ENCODE assay signal across 8 cellular contexts in genomic region chr2:37615808-37616673, GRCh38. TPM values are rescaled to one million over a fixed set of nuclear protein-coding genes. Genes with fewer than 3 reads are reported as not detected.
DNase-seq lines count a peak whose midpoint lies in the region; ATAC-seq and TF ChIP-seq lines count a peak whose summit lies in the region.

No MANE protein-coding gene starts in this region.

- H3K36me3 Mint-ChIP-seq in H9 (ENCODE audit: insufficient read depth in 1 of 3, low read depth in 3 of 3), result no peaks in the 10 kb centered on the region; a peak in 1 of 7 replicates
- no peaks in the 10 kb centered on the region for H3K36me3 Mint-ChIP-seq in endothelial cell (ENCODE audit: low read depth, unreplicated experiment)

- H4K20me1 ChIP-seq in BLaER1 (no peaks in the 10 kb centered on the region), H9 (ENCODE audit: control insufficient read depth, insufficient read depth, insufficient read length) (no peaks in the 10 kb centered on the region)

- H4K5ac ChIP-seq in H9 (ENCODE audit: insufficient read length, low read depth, low read length), result no peak overlapping the region

- TF ChIP-seq EP300 in tibial nerve (IDR thresholded peaks at IDR 0.05), result peak in 1 of 2 donors; percentile 18

- no peak overlapping the region for H3K56ac ChIP-seq in H9 (ENCODE audit: insufficient read length, low read depth, low read length)

- H3K4me1 Mint-ChIP-seq in H9 (no peaks in the 10 kb centered on the region), endothelial cell (ENCODE audit: unreplicated experiment) (peaks cover 6% of the 10 kb centered on the region)

- 42 to 45% methylated on average over 6 of the region's 6 CpGs for WGBS in tibial nerve, 2 donors
- WGBS in H9 (ENCODE audit: extremely low coverage, insufficient read length, low lambda C conversion rate), result no CpG with 5 or more reads among the region's 6 CpGs

- no peak overlapping the region for H3K4me3 Mint-ChIP-seq in H9
- no peak overlapping the region for H3K4me3 Mint-ChIP-seq in endothelial cell (ENCODE audit: unreplicated experiment)

- H3K27ac Mint-ChIP-seq in H9 (no peak overlapping the region), endothelial cell (ENCODE audit: unreplicated experiment) (no peak overlapping the region)

- H3K79me2 ChIP-seq in H9 (ENCODE audit: insufficient read depth, low read length), result no peaks in the 10 kb centered on the region

- no peaks in the 10 kb centered on the region; the same call in 1 of the 2 replicates for H3K27me3 Mint-ChIP-seq in H9 (ENCODE audit: low read depth)
- peaks cover 6% of the 10 kb centered on the region for H3K27me3 Mint-ChIP-seq in endothelial cell (ENCODE audit: unreplicated experiment)

- H4K8ac ChIP-seq in H9 (replicated peaks; ENCODE audit: insufficient read length, low read depth, low read length), result no peak overlapping the region

- H3K79me1 ChIP-seq in H9 (ENCODE audit: insufficient read depth, low read depth, low read length, poor library complexity, severe bottlenecking), result no peaks in the 10 kb centered on the region

- H3K27me3 ChIP-seq in BLaER1 (no peaks in the 10 kb centered on the region; the same call in 1 of the 2 replicates), tibial nerve (no peaks in the 10 kb centered on the region), H9 (ENCODE audit: insufficient read depth, low read length) (no peaks in the 10 kb centered on the region)

- H3K4me2 ChIP-seq in BLaER1 (peak overlapping the region; percentile 16; the same call in 1 of the 2 replicates), H9 (ENCODE audit: insufficient read depth, insufficient read length, low read length) (no peak overlapping the region)

- H3K27ac ChIP-seq in BLaER1, result no peak overlapping the region
- H3K27ac ChIP-seq in tibial nerve, result peak overlapping the region in 3 of 4 donors; percentile 24 to 84 (median 73)
- no peak overlapping the region for H3K27ac ChIP-seq in H9 (ENCODE audit: insufficient read length, low read depth, low read length)

- H2BK12ac ChIP-seq in H9 (ENCODE audit: insufficient read length, low read depth, low read length), result no peak overlapping the region

- no peaks in the 10 kb centered on the region for H3K23me2 ChIP-seq in H9 (ENCODE audit: insufficient read length, low read depth, low read length, poor library complexity, severe bottlenecking)

- H2BK5ac ChIP-seq in H9 (ENCODE audit: insufficient read length, low read length), result no peak overlapping the region

- no peak overlapping the region for H2AK5ac ChIP-seq in H9 (ENCODE audit: insufficient read length, low read length)

- H3K36me3 ChIP-seq in BLaER1, result no peaks in the 10 kb centered on the region
- H3K36me3 ChIP-seq in tibial nerve, result no peaks in the 10 kb centered on the region

- no peak overlapping the region for H3K4me3 ChIP-seq in BLaER1
- H3K4me3 ChIP-seq in tibial nerve, result no peak overlapping the region

- no peak overlapping the region for H3T11ph ChIP-seq in H9 (ENCODE audit: low read length)

- H3K14ac ChIP-seq in H9 (ENCODE audit: insufficient read depth, low read length), result no peak overlapping the region

- DNase-seq in activated T-cell treated with anti-CD3 and anti-CD28 coated beads for 1 hour (ENCODE audit: low read depth) (peak; percentile 48), left lobe of liver (ENCODE audit: low spot score) (no peak), tibial nerve (ENCODE audit: low spot score in 2 of 2) (no peak), H9 (no peak), endothelial cell (ENCODE audit: low spot score) (no peak), putamen (ENCODE audit: low spot score) (no peak)

- H3K23ac ChIP-seq in H9 (ENCODE audit: insufficient read length, low read depth, low read length), result no peak overlapping the region

- H2AFZ ChIP-seq in H9 (ENCODE audit: low read length), result no peak overlapping the region

- H3K9me3 Mint-ChIP-seq in H9 (no peaks in the 10 kb centered on the region; a peak in 2 of 5 replicates), endothelial cell (ENCODE audit: unreplicated experiment) (no peaks in the 10 kb centered on the region)

- H4K91ac ChIP-seq in H9 (ENCODE audit: insufficient read length, low read depth, low read length), result no peak overlapping the region

- H2BK15ac ChIP-seq in H9 (ENCODE audit: low read depth, low read length), result no peak overlapping the region

- no peak overlapping the region for H3K18ac ChIP-seq in H9 (ENCODE audit: insufficient read length, low read depth, low read length)

- H3K9ac ChIP-seq in BLaER1, result no peak overlapping the region
- H3K9ac ChIP-seq in H9 (ENCODE audit: extremely low read depth, insufficient read length, low read length), result no peak overlapping the region

- no peak overlapping the region for H3K4ac ChIP-seq in H9 (ENCODE audit: low read depth, low read length)

- H3K4me1 ChIP-seq in BLaER1 (peaks cover 9% of the 10 kb centered on the region), tibial nerve (peaks cover 0 to 76% (median 29%) of the 10 kb centered on the region in 4 donors), H9 (ENCODE audit: insufficient read depth, low read length) (no peaks in the 10 kb centered on the region)

- no peak for TF ChIP-seq POLR2A in tibial nerve (IDR thresholded peaks at IDR 0.05)

- ATAC-seq in HG03175 (IDR thresholded peaks at IDR 0.05; ENCODE audit: unreplicated experiment), result peak; percentile 55
- peak; percentile 36 for ATAC-seq in left lobe of liver

- H2BK20ac ChIP-seq in H9 (ENCODE audit: low read depth, low read length, poor library complexity, severe bottlenecking), result no peak overlapping the region

- TF ChIP-seq CTCF in tibial nerve (IDR thresholded peaks at IDR 0.05), result no peak
- no peak for TF ChIP-seq CTCF in H9 (conservative IDR thresholded peaks at IDR 0.05)
- no peak for TF ChIP-seq CTCF in endothelial cell (IDR thresholded peaks at IDR 0.05; ENCODE audit: unreplicated experiment)

- H3K9me3 ChIP-seq in BLaER1 (no peaks in the 10 kb centered on the region), tibial nerve (no peaks in the 10 kb centered on the region), H9 (ENCODE audit: control insufficient read depth, low read depth, low read length) (no peaks in the 10 kb centered on the region)

- no peak overlapping the region for H2BK120ac ChIP-seq in H9 (ENCODE audit: low read depth, low read length, poor library complexity, severe bottlenecking)

RNA-seq across cellular contexts. Expression of gene CDC42EP3, which starts 55.4 kb away (rescaled TPM):
- 3.4 TPM for total RNA-seq in left lobe of liver
- total RNA-seq in tibial nerve, result 10 to 100 TPM; 31.8 to 58.6 (median 40.2) TPM
- total RNA-seq in H9 (2021), result 58.3 and 61.5 TPM in 2 replicates
- 53.1 TPM for total RNA-seq in endothelial cell (ENCODE audit: unreplicated experiment)

Comparison
In these comparisons a context has a peak if more than half of its experiments do, and no peak if none do; other contexts are left out.
1. H3K27ac ChIP-seq: peak in tibial nerve (3 of 4); none in BLaER1 (single experiment) and H9 (single experiment).